1 cellular context compared by ENCODE assay signal in genomic region chr3:128425142-128425845, GRCh38.
TF ChIP-seq lines count a peak whose summit lies in the region.

No MANE protein-coding gene starts in this region.

TF ChIP-seq in K562, 482 proteins besides CTCF, POLR2A, EP300 and RAD21:
- TF ChIP-seq ZNF740 (CRISPR knock-in tag; IDR thresholded peaks at IDR 0.05) (no peak), ZNF740 (tag; IDR thresholded peaks at IDR 0.05) (peak in 1 of 2 experiments; percentile 27; a peak in 1 of 4 replicates), ZFX (CRISPR knock-in tag; IDR thresholded peaks at IDR 0.05) (peak; percentile 45), ZNF592 (IDR thresholded peaks at IDR 0.05) (peak; percentile 13; the same call in 1 of the 2 replicates), PRMT5 (CRISPR knock-in tag; IDR thresholded peaks at IDR 0.05) (no peak)
TF ChIP-seq in K562: peak in this region for 3.
